10 cellular contexts compared by ENCODE assay signal in the genomic region with DNA sequence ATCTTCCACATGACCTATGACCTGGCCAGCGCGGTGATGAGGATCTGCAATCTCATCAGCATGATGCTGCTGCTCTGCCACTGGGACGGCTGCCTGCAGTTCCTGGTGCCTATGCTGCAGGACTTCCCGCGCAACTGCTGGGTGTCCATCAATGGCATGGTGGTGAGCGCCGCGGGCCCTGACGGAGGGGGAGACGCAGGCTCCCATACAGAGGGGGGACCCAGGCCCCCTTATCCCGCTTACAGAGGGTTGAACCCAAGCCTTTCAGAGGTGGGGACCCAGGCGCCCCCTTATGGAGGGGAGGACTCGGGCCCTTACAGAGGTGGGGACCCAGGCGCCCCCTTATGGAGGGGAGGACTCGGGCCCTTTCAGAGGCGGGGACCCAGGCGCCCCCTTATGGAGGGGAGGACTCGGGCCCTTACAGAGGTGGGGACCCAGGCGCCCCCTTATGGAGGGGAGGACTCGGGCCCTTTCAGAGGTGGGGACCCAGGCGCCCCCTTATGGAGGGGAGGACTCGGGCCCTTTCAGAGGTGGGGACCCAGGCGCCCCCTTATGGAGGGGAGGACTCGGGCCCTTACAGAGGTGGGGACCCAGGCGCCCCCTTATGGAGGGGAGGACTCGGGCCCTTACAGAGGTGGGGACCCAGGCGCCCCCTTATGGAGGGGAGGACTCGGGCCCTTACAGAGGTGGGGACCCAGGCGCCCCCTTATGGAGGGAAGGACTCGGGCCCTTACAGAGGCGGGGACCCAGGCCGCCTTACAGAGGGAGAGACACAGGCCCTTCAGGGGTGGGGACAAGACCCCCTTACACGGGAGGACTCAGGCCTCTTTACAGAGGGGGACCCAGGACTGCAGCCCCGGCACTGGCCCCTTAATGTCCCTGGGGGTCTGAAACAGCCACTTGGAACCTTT. TPM values are rescaled to one million over a fixed set of nuclear protein-coding genes. Genes with fewer than 3 reads are reported as not detected.
DNase-seq lines count a peak whose midpoint lies in the region; ATAC-seq and TF ChIP-seq lines count a peak whose summit lies in the region.
"Not testable (repeated sequence)": the region's sequence is repeated elsewhere in the genome, so short reads cannot be mapped to it uniquely, and the experiment has no call there.
"Had no signal": no experiment of that assay in that cellular context is flagged by ENCODE, and none has a peak within 500 bp of the region (broad histone marks: within the 10 kb centered on the region; RNA-seq: fewer than 3 reads in every experiment).

No MANE protein-coding gene starts in this region.

- H3K4me2 ChIP-seq in SU-DHL-6 (ENCODE audit: low read depth, low read length, poor library complexity, severe bottlenecking); mesendoderm (ENCODE audit: low read length): not testable (repeated sequence)

- POLR2A ChIA-PET in activated CD8-positive, alpha-beta T cell treated with anti-CD3 and anti-CD28 coated beads, Interleukin-2, amount 10 ng/mL, durations not matched to agents 7 days and 5 days (lab: Charles Lee): not testable (repeated sequence)

- not testable (repeated sequence) for H3K4me1 Mint-ChIP-seq in activated CD8-positive, alpha-beta T cell treated with anti-CD3 and anti-CD28 coated beads, Interleukin-2, amount 10 ng/mL, durations not matched to agents 7 days and 5 days (ENCODE audit: low read depth); activated naive CD8-positive, alpha-beta T cell treated with anti-CD3 and anti-CD28 coated beads for 36 hours

- not testable (repeated sequence) for H2AK5ac ChIP-seq in mesendoderm (ENCODE audit: low read length)

- H3K79me1 ChIP-seq in mesendoderm (ENCODE audit: low read length): not testable (repeated sequence)

- not testable (repeated sequence) for H3K9me3 Mint-ChIP-seq in activated CD8-positive, alpha-beta T cell treated with anti-CD3 and anti-CD28 coated beads, Interleukin-2, amount 10 ng/mL, durations not matched to agents 7 days and 5 days (ENCODE audit: insufficient read depth); activated naive CD8-positive, alpha-beta T cell treated with anti-CD3 and anti-CD28 coated beads for 36 hours

- not testable (repeated sequence) for H3K36me3 ChIP-seq in GM06990 (ENCODE audit: control insufficient read depth, insufficient read depth, low read length); MG63; SU-DHL-6 (ENCODE audit: low read length); mesendoderm (ENCODE audit: control insufficient read depth, insufficient read depth, low read length)

- H4K5ac ChIP-seq in mesendoderm (ENCODE audit: low read length): not testable (repeated sequence)

- peak; percentile 75 for DNase-seq in GM06990 (ENCODE audit: extremely low read depth, insufficient read length)
- DNase-seq in MG63: peak; percentile 18
- DNase-seq in NCI-H82 (lab: John Stamatoyannopoulos, UW): peak; percentile 63
- peak; percentile 40 for DNase-seq in activated CD8-positive, alpha-beta T cell treated with anti-CD3 and anti-CD28 coated beads, Interleukin-2, amount 10 ng/mL, durations not matched to agents 7 days and 5 days
- peak; percentile 57 for DNase-seq in activated naive CD8-positive, alpha-beta T cell treated with anti-CD3 and anti-CD28 coated beads for 36 hours
- not testable (repeated sequence) for DNase-seq in mesendoderm

- TF ChIP-seq CTCF in GM06990 (IDR thresholded peaks at IDR 0.05; ENCODE audit: insufficient read depth, low read length, poor library complexity, severe bottlenecking) (peak; percentile 70), SU-DHL-6 (IDR thresholded peaks at IDR 0.05; ENCODE audit: insufficient read depth, low read length, poor library complexity, severe bottlenecking) (peak; percentile 86)

- not testable (repeated sequence) for H3K79me2 ChIP-seq in SU-DHL-6 (ENCODE audit: insufficient read depth, low read length); mesendoderm (ENCODE audit: control insufficient read depth, insufficient read depth, low read length)

- not testable (repeated sequence) for H3K36me3 Mint-ChIP-seq in activated CD8-positive, alpha-beta T cell treated with anti-CD3 and anti-CD28 coated beads, Interleukin-2, amount 10 ng/mL, durations not matched to agents 7 days and 5 days (ENCODE audit: low read depth); activated naive CD8-positive, alpha-beta T cell treated with anti-CD3 and anti-CD28 coated beads for 36 hours

- H4K8ac ChIP-seq in mesendoderm (ENCODE audit: low read depth, low read length): not testable (repeated sequence)

- H3K4me3 ChIP-seq in GM06990 (replicated peaks; ENCODE audit: low read depth, low read length); MG63; SU-DHL-6 (ENCODE audit: insufficient read depth, low read length, poor library complexity, severe bottlenecking); mesendoderm (ENCODE audit: low read length): not testable (repeated sequence)

- peak; percentile 21 for ATAC-seq in activated CD8-positive, alpha-beta T cell treated with anti-CD3 and anti-CD28 coated beads, Interleukin-2, amount 10 ng/mL, durations not matched to agents 7 days and 5 days

- not testable (repeated sequence) for H3K27ac Mint-ChIP-seq in activated CD8-positive, alpha-beta T cell treated with anti-CD3 and anti-CD28 coated beads, Interleukin-2, amount 10 ng/mL, durations not matched to agents 7 days and 5 days
- H3K27ac Mint-ChIP-seq in activated naive CD8-positive, alpha-beta T cell treated with anti-CD3 and anti-CD28 coated beads for 36 hours: peak overlapping the region; percentile 75

- CTCF ChIA-PET in activated CD8-positive, alpha-beta T cell treated with anti-CD3 and anti-CD28 coated beads, Interleukin-2, amount 10 ng/mL, durations not matched to agents 7 days and 5 days (lab: Charles Lee): not testable (repeated sequence)

- H3F3A ChIP-seq in SU-DHL-6 (ENCODE audit: insufficient read depth): not testable (repeated sequence)

- no CpG with 5 or more reads among the region's 34 CpGs for WGBS in mesendoderm (ENCODE audit: extremely low coverage, insufficient coverage, low lambda C conversion rate)

- H3K27me3 Mint-ChIP-seq in activated CD8-positive, alpha-beta T cell treated with anti-CD3 and anti-CD28 coated beads, Interleukin-2, amount 10 ng/mL, durations not matched to agents 7 days and 5 days (ENCODE audit: low read depth); activated naive CD8-positive, alpha-beta T cell treated with anti-CD3 and anti-CD28 coated beads for 36 hours: not testable (repeated sequence)

- not testable (repeated sequence) for H3K4me1 ChIP-seq in mesendoderm (ENCODE audit: control insufficient read depth, low read depth, low read length)

- H3K18ac ChIP-seq in mesendoderm (ENCODE audit: low read length): not testable (repeated sequence)

- not testable (repeated sequence) for H2BK15ac ChIP-seq in mesendoderm (replicated peaks; ENCODE audit: low read depth)

- not testable (repeated sequence) for H2AFZ ChIP-seq in SU-DHL-6 (ENCODE audit: low read depth, low read length, severe bottlenecking)

- not testable (repeated sequence) for H3K23ac ChIP-seq in mesendoderm (ENCODE audit: low read length)

- H3K27ac ChIP-seq in SU-DHL-6 (ENCODE audit: low read depth, low read length); mesendoderm (ENCODE audit: low read depth, low read length): not testable (repeated sequence)

- H3K56ac ChIP-seq in mesendoderm (ENCODE audit: low read length): peak overlapping the region; percentile 25

- H3K4me3 Mint-ChIP-seq in activated CD8-positive, alpha-beta T cell treated with anti-CD3 and anti-CD28 coated beads, Interleukin-2, amount 10 ng/mL, durations not matched to agents 7 days and 5 days: not testable (repeated sequence)
- peak overlapping the region; percentile 73 for H3K4me3 Mint-ChIP-seq in activated naive CD8-positive, alpha-beta T cell treated with anti-CD3 and anti-CD28 coated beads for 36 hours

- not testable (repeated sequence) for H3K27me3 ChIP-seq in GM06990 (replicated peaks; ENCODE audit: control insufficient read depth, insufficient read depth, low read length); MG63; SU-DHL-6 (ENCODE audit: low read length); mesendoderm (ENCODE audit: insufficient read depth, low read length, poor library complexity)

- not testable (repeated sequence) for H3K9me2 ChIP-seq in SU-DHL-6 (replicated peaks; ENCODE audit: insufficient read depth, low read length)

- H4K20me1 ChIP-seq in SU-DHL-6 (ENCODE audit: low read depth, low read length): not testable (repeated sequence)

- not testable (repeated sequence) for H3K9ac ChIP-seq in SU-DHL-6 (ENCODE audit: low read length); mesendoderm (ENCODE audit: low read length)

- H2BK120ac ChIP-seq in mesendoderm (ENCODE audit: low read depth, low read length): not testable (repeated sequence)

- H3K9me3 ChIP-seq in MG63; SU-DHL-6 (ENCODE audit: insufficient read depth, low read length): not testable (repeated sequence)

- not testable (repeated sequence) for H3K4ac ChIP-seq in mesendoderm (ENCODE audit: low read depth, low read length)

- not testable (repeated sequence) for H2BK5ac ChIP-seq in mesendoderm (ENCODE audit: low read length)

RNA-seq across cellular contexts. Expression of a gene that starts 15.6 kb away (rescaled TPM):
- 0.46 TPM in 1 of 2 replicates, not detected in the other for total RNA-seq in MG63 (2014; rRNA removed; shearing (Covaris generic); ENCODE audit: low replicate concordance)
- 1 to 10 TPM in 1 of 2 experiments, under 1 TPM in 1; 0.84 to 1.3 TPM for total RNA-seq in activated CD8-positive, alpha-beta T cell treated with anti-CD3 and anti-CD28 coated beads, Interleukin-2, amount 10 ng/mL, durations not matched to agents 7 days and 5 days
- under 1 TPM; 0.31 to 0.34 TPM for total RNA-seq in activated naive CD8-positive, alpha-beta T cell treated with anti-CD3 and anti-CD28 coated beads for 36 hours
- 0.79 TPM for polyA plus RNA-seq in mesendoderm (2013, experiment 1 of 2)
- 0.81 TPM for polyA plus RNA-seq in mesendoderm (2013, experiment 2 of 2)
- total RNA-seq: ureter had no signal

RNA-seq across cellular contexts. Expression of a gene that starts 28.0 kb away (rescaled TPM):
- 20.1 and 33.2 TPM in 2 replicates for total RNA-seq in MG63 (2014; rRNA removed; shearing (Covaris generic); ENCODE audit: low replicate concordance)
- 10 to 100 TPM; 50.6 to 51.0 TPM for total RNA-seq in activated CD8-positive, alpha-beta T cell treated with anti-CD3 and anti-CD28 coated beads, Interleukin-2, amount 10 ng/mL, durations not matched to agents 7 days and 5 days
- 10 to 100 TPM; 73.3 to 74.6 TPM for total RNA-seq in activated naive CD8-positive, alpha-beta T cell treated with anti-CD3 and anti-CD28 coated beads for 36 hours
- polyA plus RNA-seq in mesendoderm (2013, experiment 1 of 2): 71.5 TPM
- 73.0 TPM for polyA plus RNA-seq in mesendoderm (2013, experiment 2 of 2)

RNA-seq across cellular contexts. Expression of a gene that starts 32.9 kb away (rescaled TPM):
- total RNA-seq in MG63 (2014; rRNA removed; shearing (Covaris generic); ENCODE audit: low replicate concordance): 222 and 323 TPM in 2 replicates
- total RNA-seq in activated CD8-positive, alpha-beta T cell treated with anti-CD3 and anti-CD28 coated beads, Interleukin-2, amount 10 ng/mL, durations not matched to agents 7 days and 5 days: 100 to 1,000 TPM; 207 to 217 TPM
- 100 to 1,000 TPM; 167 to 168 TPM for total RNA-seq in activated naive CD8-positive, alpha-beta T cell treated with anti-CD3 and anti-CD28 coated beads for 36 hours
- 492 TPM for polyA plus RNA-seq in mesendoderm (2013, experiment 1 of 2)
- polyA plus RNA-seq in mesendoderm (2013, experiment 2 of 2): 502 TPM

RNA-seq across cellular contexts. Expression of a gene that starts 34.4 kb away (rescaled TPM):
- total RNA-seq in MG63 (2014; rRNA removed; shearing (Covaris generic); ENCODE audit: low replicate concordance): not detected in 2 replicates
- not detected for total RNA-seq in activated CD8-positive, alpha-beta T cell treated with anti-CD3 and anti-CD28 coated beads, Interleukin-2, amount 10 ng/mL, durations not matched to agents 7 days and 5 days
- not detected for total RNA-seq in activated naive CD8-positive, alpha-beta T cell treated with anti-CD3 and anti-CD28 coated beads for 36 hours
- polyA plus RNA-seq in mesendoderm (2013, experiment 1 of 2): 0.08 TPM
- 0.10 TPM for polyA plus RNA-seq in mesendoderm (2013, experiment 2 of 2)
- total RNA-seq: Daoy; T-helper 2 cell treated with Interferon-gamma antibody and Interleukin-4, amounts not matched to agents 100 ng/mL and 5 ng/mL, for 36 hours had no signal

RNA-seq across cellular contexts. Expression of a gene that starts 57.7 kb away (rescaled TPM):
- total RNA-seq in MG63 (2014; rRNA removed; shearing (Covaris generic); ENCODE audit: low replicate concordance): 22.0 and 23.5 TPM in 2 replicates
- 10 to 100 TPM; 71.3 to 78.4 TPM for total RNA-seq in activated CD8-positive, alpha-beta T cell treated with anti-CD3 and anti-CD28 coated beads, Interleukin-2, amount 10 ng/mL, durations not matched to agents 7 days and 5 days
- total RNA-seq in activated naive CD8-positive, alpha-beta T cell treated with anti-CD3 and anti-CD28 coated beads for 36 hours: 100 to 1,000 TPM; 106 to 108 TPM
- 86.4 TPM for polyA plus RNA-seq in mesendoderm (2013, experiment 1 of 2)
- polyA plus RNA-seq in mesendoderm (2013, experiment 2 of 2): 86.7 TPM
